ENCODE assay signal across 1 cellular context in genomic region chr11:118530683-118531596, GRCh38.
TF ChIP-seq lines count a peak whose summit lies in the region.

TMEM25 (plus strand) TSS chr11:118531192; CDS start chr11:118531802, 610 bp downstream.

TF ChIP-seq in K562, 482 proteins besides CTCF, POLR2A, EP300 and RAD21 (continued from another document):
- TF ChIP-seq, protein P1, sequence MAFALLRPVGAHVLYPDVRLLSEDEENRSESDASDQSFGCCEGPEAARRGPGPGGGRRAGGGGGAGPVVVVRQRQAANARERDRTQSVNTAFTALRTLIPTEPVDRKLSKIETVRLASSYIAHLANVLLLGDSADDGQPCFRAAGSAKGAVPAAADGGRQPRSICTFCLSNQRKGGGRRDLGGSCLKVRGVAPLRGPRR (CRISPR knock-in tag; IDR thresholded peaks at IDR 0.05), result no peak
- no peak for TF ChIP-seq ZNF717 (CRISPR knock-in tag; IDR thresholded peaks at IDR 0.05)
- no peak for TF ChIP-seq ZNF551 (CRISPR knock-in tag; IDR thresholded peaks at IDR 0.05)
- TF ChIP-seq SMAD1 (IDR thresholded peaks at IDR 0.05; ENCODE audit: low read depth, low read length, partially characterized antibody), result no peak
- TF ChIP-seq DPF2 (IDR thresholded peaks at IDR 0.05), result 0 out of 2 replicates have a peak, but pooled peaks have one; percentile 32
- peak; percentile 32 to 75; a peak in 3 of 4 replicates for TF ChIP-seq SIN3A (IDR thresholded peaks at IDR 0.05; ENCODE audit: borderline replicate concordance in 2 of 2, control insufficient read depth in 1 of 2, low read depth in 2 of 2, low read length in 2 of 2)
- TF ChIP-seq YY1 (IDR thresholded peaks at IDR 0.05; ENCODE audit: borderline replicate concordance in 1 of 3, control insufficient read depth in 1 of 3, extremely low read depth in 1 of 3, insufficient read depth in 3 of 3, insufficient read length in 1 of 3, insufficient replicate concordance in 2 of 3, low read depth in 1 of 3, low read length in 2 of 3), result peak in 2 of 3 experiments; percentile 68 to 78
- TF ChIP-seq, protein P2, sequence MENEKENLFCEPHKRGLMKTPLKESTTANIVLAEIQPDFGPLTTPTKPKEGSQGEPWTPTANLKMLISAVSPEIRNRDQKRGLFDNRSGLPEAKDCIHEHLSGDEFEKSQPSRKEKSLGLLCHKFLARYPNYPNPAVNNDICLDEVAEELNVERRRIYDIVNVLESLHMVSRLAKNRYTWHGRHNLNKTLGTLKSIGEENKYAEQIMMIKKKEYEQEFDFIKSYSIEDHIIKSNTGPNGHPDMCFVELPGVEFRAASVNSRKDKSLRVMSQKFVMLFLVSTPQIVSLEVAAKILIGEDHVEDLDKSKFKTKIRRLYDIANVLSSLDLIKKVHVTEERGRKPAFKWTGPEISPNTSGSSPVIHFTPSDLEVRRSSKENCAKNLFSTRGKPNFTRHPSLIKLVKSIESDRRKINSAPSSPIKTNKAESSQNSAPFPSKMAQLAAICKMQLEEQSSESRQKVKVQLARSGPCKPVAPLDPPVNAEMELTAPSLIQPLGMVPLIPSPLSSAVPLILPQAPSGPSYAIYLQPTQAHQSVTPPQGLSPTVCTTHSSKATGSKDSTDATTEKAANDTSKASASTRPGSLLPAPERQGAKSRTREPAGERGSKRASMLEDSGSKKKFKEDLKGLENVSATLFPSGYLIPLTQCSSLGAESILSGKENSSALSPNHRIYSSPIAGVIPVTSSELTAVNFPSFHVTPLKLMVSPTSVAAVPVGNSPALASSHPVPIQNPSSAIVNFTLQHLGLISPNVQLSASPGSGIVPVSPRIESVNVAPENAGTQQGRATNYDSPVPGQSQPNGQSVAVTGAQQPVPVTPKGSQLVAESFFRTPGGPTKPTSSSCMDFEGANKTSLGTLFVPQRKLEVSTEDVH (IDR thresholded peaks at IDR 0.05; ENCODE audit: low read depth, partially characterized antibody), result no peak
- TF ChIP-seq IRF2 (CRISPR knock-in tag; IDR thresholded peaks at IDR 0.05), result no peak
- no peak for TF ChIP-seq POLR3A (IDR thresholded peaks at IDR 0.05; ENCODE audit: borderline replicate concordance, extremely low read depth, insufficient read depth, insufficient read length)
- TF ChIP-seq ZNF79 (CRISPR knock-in tag; IDR thresholded peaks at IDR 0.05; ENCODE audit: low read depth), result no peak
- peak in 1 of 2 experiments; percentile 50; a peak in 1 of 4 replicates for TF ChIP-seq UBTF (IDR thresholded peaks at IDR 0.05; ENCODE audit: borderline replicate concordance in 1 of 2, low read depth in 2 of 2, low read length in 2 of 2)
- peak; percentile 71 for TF ChIP-seq EGR1 (conservative IDR thresholded peaks at IDR 0.05)
- TF ChIP-seq ZBTB12 (CRISPR knock-in tag; IDR thresholded peaks at IDR 0.05), result no peak
- no peak for TF ChIP-seq THRAP3 (IDR thresholded peaks at IDR 0.05; ENCODE audit: borderline replicate concordance)
- TF ChIP-seq TEAD1 (CRISPR knock-in tag; IDR thresholded peaks at IDR 0.05), result peak in 1 of 2 experiments; percentile 45; a peak in 1 of 4 replicates
- TF ChIP-seq ZHX1 (conservative IDR thresholded peaks at IDR 0.05; ENCODE audit: low read length), result no peak
- TF ChIP-seq KAT2B (IDR thresholded peaks at IDR 0.05; ENCODE audit: low read depth, low read length), result no peak
- TF ChIP-seq ZNF444 (CRISPR knock-in tag; IDR thresholded peaks at IDR 0.05), result no peak
- peak; percentile 69; the same call in 1 of the 2 replicates for TF ChIP-seq RB1 (IDR thresholded peaks at IDR 0.05; ENCODE audit: low read depth)
- TF ChIP-seq LARP7 (IDR thresholded peaks at IDR 0.05), result 0 out of 2 replicates have a peak, but pooled peaks have one; percentile 58
- TF ChIP-seq TCFL5 (CRISPR knock-in tag; conservative IDR thresholded peaks at IDR 0.05), result no peak
- TF ChIP-seq, protein P3, sequence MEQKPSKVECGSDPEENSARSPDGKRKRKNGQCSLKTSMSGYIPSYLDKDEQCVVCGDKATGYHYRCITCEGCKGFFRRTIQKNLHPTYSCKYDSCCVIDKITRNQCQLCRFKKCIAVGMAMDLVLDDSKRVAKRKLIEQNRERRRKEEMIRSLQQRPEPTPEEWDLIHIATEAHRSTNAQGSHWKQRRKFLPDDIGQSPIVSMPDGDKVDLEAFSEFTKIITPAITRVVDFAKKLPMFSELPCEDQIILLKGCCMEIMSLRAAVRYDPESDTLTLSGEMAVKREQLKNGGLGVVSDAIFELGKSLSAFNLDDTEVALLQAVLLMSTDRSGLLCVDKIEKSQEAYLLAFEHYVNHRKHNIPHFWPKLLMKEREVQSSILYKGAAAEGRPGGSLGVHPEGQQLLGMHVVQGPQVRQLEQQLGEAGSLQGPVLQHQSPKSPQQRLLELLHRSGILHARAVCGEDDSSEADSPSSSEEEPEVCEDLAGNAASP (IDR thresholded peaks at IDR 0.05), result no peak
- TF ChIP-seq HBP1 (CRISPR knock-in tag; IDR thresholded peaks at IDR 0.05), result no peak
- TF ChIP-seq, protein P4, sequence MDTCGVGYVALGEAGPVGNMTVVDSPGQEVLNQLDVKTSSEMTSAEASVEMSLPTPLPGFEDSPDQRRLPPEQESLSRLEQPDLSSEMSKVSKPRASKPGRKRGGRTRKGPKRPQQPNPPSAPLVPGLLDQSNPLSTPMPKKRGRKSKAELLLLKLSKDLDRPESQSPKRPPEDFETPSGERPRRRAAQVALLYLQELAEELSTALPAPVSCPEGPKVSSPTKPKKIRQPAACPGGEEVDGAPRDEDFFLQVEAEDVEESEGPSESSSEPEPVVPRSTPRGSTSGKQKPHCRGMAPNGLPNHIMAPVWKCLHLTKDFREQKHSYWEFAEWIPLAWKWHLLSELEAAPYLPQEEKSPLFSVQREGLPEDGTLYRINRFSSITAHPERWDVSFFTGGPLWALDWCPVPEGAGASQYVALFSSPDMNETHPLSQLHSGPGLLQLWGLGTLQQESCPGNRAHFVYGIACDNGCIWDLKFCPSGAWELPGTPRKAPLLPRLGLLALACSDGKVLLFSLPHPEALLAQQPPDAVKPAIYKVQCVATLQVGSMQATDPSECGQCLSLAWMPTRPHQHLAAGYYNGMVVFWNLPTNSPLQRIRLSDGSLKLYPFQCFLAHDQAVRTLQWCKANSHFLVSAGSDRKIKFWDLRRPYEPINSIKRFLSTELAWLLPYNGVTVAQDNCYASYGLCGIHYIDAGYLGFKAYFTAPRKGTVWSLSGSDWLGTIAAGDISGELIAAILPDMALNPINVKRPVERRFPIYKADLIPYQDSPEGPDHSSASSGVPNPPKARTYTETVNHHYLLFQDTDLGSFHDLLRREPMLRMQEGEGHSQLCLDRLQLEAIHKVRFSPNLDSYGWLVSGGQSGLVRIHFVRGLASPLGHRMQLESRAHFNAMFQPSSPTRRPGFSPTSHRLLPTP (IDR thresholded peaks at IDR 0.05; ENCODE audit: borderline replicate concordance, extremely low read depth, insufficient read length), result no peak
- no peak for TF ChIP-seq SNAPC5 (CRISPR knock-in tag; IDR thresholded peaks at IDR 0.05)
- no peak for TF ChIP-seq BHLHE40 (IDR thresholded peaks at IDR 0.05; ENCODE audit: low read length)
- TF ChIP-seq ZBTB17 (CRISPR knock-in tag; IDR thresholded peaks at IDR 0.05), result peak; percentile 99
- TF ChIP-seq, protein P5, sequence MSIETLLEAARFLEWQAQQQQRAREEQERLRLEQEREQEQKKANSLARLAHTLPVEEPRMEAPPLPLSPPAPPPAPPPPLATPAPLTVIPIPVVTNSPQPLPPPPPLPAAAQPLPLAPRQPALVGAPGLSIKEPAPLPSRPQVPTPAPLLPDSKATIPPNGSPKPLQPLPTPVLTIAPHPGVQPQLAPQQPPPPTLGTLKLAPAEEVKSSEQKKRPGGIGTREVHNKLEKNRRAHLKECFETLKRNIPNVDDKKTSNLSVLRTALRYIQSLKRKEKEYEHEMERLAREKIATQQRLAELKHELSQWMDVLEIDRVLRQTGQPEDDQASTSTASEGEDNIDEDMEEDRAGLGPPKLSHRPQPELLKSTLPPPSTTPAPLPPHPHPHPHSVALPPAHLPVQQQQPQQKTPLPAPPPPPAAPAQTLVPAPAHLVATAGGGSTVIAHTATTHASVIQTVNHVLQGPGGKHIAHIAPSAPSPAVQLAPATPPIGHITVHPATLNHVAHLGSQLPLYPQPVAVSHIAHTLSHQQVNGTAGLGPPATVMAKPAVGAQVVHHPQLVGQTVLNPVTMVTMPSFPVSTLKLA (conservative IDR thresholded peaks at IDR 0.05), result peak; percentile 52 to 78
- TF ChIP-seq NCOA6 (IDR thresholded peaks at IDR 0.05), result peak; percentile 91
- TF ChIP-seq FOS (IDR thresholded peaks at IDR 0.05; ENCODE audit: extremely low read depth, insufficient read length), result no peak
- no peak for TF ChIP-seq PPARD (CRISPR knock-in tag; IDR thresholded peaks at IDR 0.05)
- peak; percentile 98 for TF ChIP-seq ZFX (CRISPR knock-in tag; IDR thresholded peaks at IDR 0.05)
TF ChIP-seq in K562: peak in this region for 115.
